Comparison of ENCODE assay signal across 25 cellular contexts in the genomic region with DNA sequence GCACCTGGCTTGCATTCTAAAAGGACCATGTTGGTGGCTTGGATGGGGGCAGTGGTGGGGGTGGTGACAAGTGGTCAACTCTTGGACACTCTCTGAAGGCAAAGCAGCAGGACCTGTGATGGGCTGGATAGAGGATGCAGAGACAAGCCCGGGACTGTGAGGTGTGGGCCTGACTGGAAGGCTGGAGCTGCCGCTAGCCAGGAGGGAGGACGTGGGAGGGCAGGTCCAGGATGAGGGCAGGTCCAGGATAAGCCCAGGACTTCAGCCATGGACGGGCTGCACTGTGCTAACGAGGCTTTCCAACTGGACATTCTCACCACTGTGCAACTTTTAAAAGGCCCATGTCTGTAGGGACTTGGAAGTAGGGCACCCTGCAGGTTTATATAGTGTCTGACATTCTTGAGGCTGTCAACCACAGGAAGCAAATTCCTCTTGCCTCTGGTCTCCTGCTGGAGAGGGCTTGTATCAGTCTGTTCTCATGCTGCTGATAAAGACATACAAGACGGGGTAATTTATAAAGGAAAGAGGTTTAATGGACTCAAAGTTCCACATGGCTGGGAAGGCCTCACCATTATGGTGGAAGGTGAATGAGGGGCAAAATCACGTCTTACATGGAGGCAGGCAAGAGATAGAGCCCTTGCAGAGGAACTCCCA. TPM values are rescaled to one million over a fixed set of nuclear protein-coding genes. Genes with fewer than 3 reads are reported as not detected.
A peak's percentile ranks its signal among the peaks of the same experiment; 100 is the strongest.
DNase-seq lines count a peak whose midpoint lies in the region; ATAC-seq and TF ChIP-seq lines count a peak whose summit lies in the region.
"Had no signal": no experiment of that assay in that cellular context is flagged by ENCODE, and none has a peak within 500 bp of the region (broad histone marks: within the 10 kb centered on the region; RNA-seq: fewer than 3 reads in every experiment).

No MANE protein-coding gene starts in this region.

- H3K9me3 Mint-ChIP-seq in mesothelial cell of epicardium = peaks cover 13% of the 10 kb centered on the region
- H3K9me3 Mint-ChIP-seq: activated CD4-positive, alpha-beta T cell treated with anti-CD3 and anti-CD28 coated beads, Interleukin-2, amount 10 ng/mL, durations not matched to agents 24 days and 14 days; naive thymus-derived CD4-positive, alpha-beta T cell; type B pancreatic cell had no signal

- BruUV-seq in HCT116 (replicated peaks; lab: Mats Ljungman, UMichigan) = TSS peak; percentile 19

- DNase-seq in HCT116 (ENCODE audit: low read depth, low spot score) (no peak), RPMI7951 (ENCODE audit: low read depth) (peak; percentile 11), glomerular visceral epithelial cell (ENCODE audit: extremely low spot score) (peak; percentile 12), renal cortical epithelial cell (ENCODE audit: low read depth) (peak; percentile 28), GDM1 (lab: John Stamatoyannopoulos, UW) (no peak), mesothelial cell of epicardium (ENCODE audit: low spot score in 2 of 2, unreplicated experiment in 2 of 2) (no peak)
- DNase-seq: activated CD4-positive, alpha-beta T cell treated with anti-CD3 and anti-CD28 coated beads, Interleukin-2, amount 10 ng/mL, durations not matched to agents 24 days and 14 days; activated CD8-positive, alpha-beta memory T cell treated with anti-CD3 and anti-CD28 coated beads, Interleukin-2, amount 50 U/mL, for 48 hours; activated gamma-delta T cell; effector CD8-positive, alpha-beta T cell; esophagus squamous epithelium; HCEC 1CT; lower lobe of right lung; naive thymus-derived CD4-positive, alpha-beta T cell; NCI-H1048; NCI-H2029; NCI-H510A; posterior cingulate gyrus; stimulated activated CD4-positive, alpha-beta T cell treated with anti-CD3 and anti-CD28 coated beads, Interleukin-2, amount 100 ng/mL, for 48 hours; stomach had no signal

- H3K36me3 ChIP-seq in HCT116 (ENCODE audit: control insufficient read depth in 1 of 2, insufficient read depth in 2 of 2, low read length in 2 of 2) = 0 out of 4 replicates have a peak, but pooled peaks cover 0 to 2% of the 10 kb centered on the region in 2 experiments

- TF ChIP-seq CTCF in HCT116 (IDR thresholded peaks at IDR 0.05 in 2 of 3, conservative IDR thresholded peaks at IDR 0.05 in 1 of 3; ENCODE audit: borderline replicate concordance in 1 of 3, insufficient read depth in 1 of 3, low read depth in 2 of 3, low read length in 2 of 3) (no peak), mesothelial cell of epicardium (IDR thresholded peaks at IDR 0.05; ENCODE audit: unreplicated experiment) (no peak)

- peaks cover 3% of the 10 kb centered on the region for H3K27me3 Mint-ChIP-seq in mesothelial cell of epicardium (ENCODE audit: low read depth)
- H3K27me3 Mint-ChIP-seq: type B pancreatic cell had no signal

- H3K4me1 ChIP-seq in HCT116 (ENCODE audit: control insufficient read depth in 1 of 2, insufficient read depth in 2 of 2, low read length in 2 of 2) = peaks cover 0 to 5% of the 10 kb centered on the region in 2 experiments; a peak in 3 of 4 replicates

- H3K27ac ChIP-seq in HCT116 (ENCODE audit: low read depth, low read length) = no peak overlapping the region
- H3K27ac ChIP-seq: esophagus squamous epithelium, lower lobe of right lung, skin epidermis, stomach had no signal

- RAD21 ChIA-PET in HCT116 (lab: Charles Lee; ENCODE audit: low non-redundant PET in 1 of 2, low total read pairs in 2 of 2, uncharacterized antibody in 2 of 2, unreplicated experiment in 2 of 2) = interaction anchor here in 1 of 2 experiments (0.7 kb wide), 1 partner anchor 50 kb away, joined by 4 read pairs; no protein-coding TSS in a partner anchor

- intact Hi-C loops in HCT116 (cut with micrococcal nuclease) = no loop called here

- H3K9me3 ChIP-seq in HCT116 (ENCODE audit: control insufficient read depth in 1 of 2, insufficient read depth in 1 of 2, low read depth in 1 of 2, low read length in 2 of 2) = no peaks in the 10 kb centered on the region; a peak in 1 of 4 replicates
- H3K9me3 ChIP-seq: esophagus squamous epithelium, lower lobe of right lung, stomach had no signal

- peaks cover 4% of the 10 kb centered on the region for H3K36me3 Mint-ChIP-seq in mesothelial cell of epicardium
- H3K36me3 Mint-ChIP-seq: type B pancreatic cell had no signal

- CTCF ChIA-PET in HCT116 (lab: Charles Lee) = no interaction called here

- H3K4me1 Mint-ChIP-seq in mesothelial cell of epicardium = peaks cover 6% of the 10 kb centered on the region

- H3K4me2 ChIP-seq in HCT116 (ENCODE audit: low read length) = no peak overlapping the region

- no peak for TF ChIP-seq POLR2A in HCT116 (IDR thresholded peaks at IDR 0.05; ENCODE audit: borderline replicate concordance, extremely low read depth, insufficient read depth, insufficient read length)

- no peak for ATAC-seq in HCT116
- ATAC-seq in GM21447 (IDR thresholded peaks at IDR 0.05; ENCODE audit: unreplicated experiment) = no peak
- ATAC-seq: naive thymus-derived CD4-positive, alpha-beta T cell; Right ventricle myocardium inferior had no signal

- H3K4me3 Mint-ChIP-seq in mesothelial cell of epicardium = no peak overlapping the region
- H3K4me3 Mint-ChIP-seq: activated CD4-positive, alpha-beta T cell treated with anti-CD3 and anti-CD28 coated beads, Interleukin-2, amount 10 ng/mL, durations not matched to agents 24 days and 14 days; naive thymus-derived CD4-positive, alpha-beta T cell; type B pancreatic cell had no signal

- H3K27ac Mint-ChIP-seq in mesothelial cell of epicardium = no peak overlapping the region
- H3K27ac Mint-ChIP-seq: activated CD4-positive, alpha-beta T cell treated with anti-CD3 and anti-CD28 coated beads, Interleukin-2, amount 10 ng/mL, durations not matched to agents 24 days and 14 days; type B pancreatic cell had no signal

- TF ChIP-seq RAD21 in HCT116 (IDR thresholded peaks at IDR 0.05; ENCODE audit: low read depth) = no peak

- no peaks in the 10 kb centered on the region for H4K20me1 ChIP-seq in HCT116 (ENCODE audit: insufficient read depth)

- no peaks in the 10 kb centered on the region for H3K9me2 ChIP-seq in HCT116 (ENCODE audit: insufficient read depth)

- H3K4me3 ChIP-seq in HCT116 (replicated peaks in 1 of 2; ENCODE audit: low read depth in 1 of 2, low read length in 2 of 2) = no peak overlapping the region
- H3K4me3 ChIP-seq: esophagus squamous epithelium, lower lobe of right lung, skin epidermis, stomach had no signal

- H3K79me2 ChIP-seq in HCT116 (ENCODE audit: insufficient read depth, low read length) = no peaks in the 10 kb centered on the region

- H3K9ac ChIP-seq in HCT116 (ENCODE audit: low read length) = no peak overlapping the region

- no peak overlapping the region for H2AFZ ChIP-seq in HCT116 (ENCODE audit: low read depth, low read length, poor library complexity, severe bottlenecking)

- H3K27me3 ChIP-seq in HCT116 (ENCODE audit: insufficient read depth, low read length) = no peaks in the 10 kb centered on the region

- POLR2A ChIA-PET in HCT116 (lab: Charles Lee) = no interaction called here

TF ChIP-seq in HCT116, 20 proteins besides CTCF, POLR2A, EP300 and RAD21 (continues in another document):
- TF ChIP-seq ZFX (IDR thresholded peaks at IDR 0.05) (no peak), ZNF274 (IDR thresholded peaks at IDR 0.05; ENCODE audit: low read depth, low read length) (no peak), REST (IDR thresholded peaks at IDR 0.05; ENCODE audit: low read depth) (no peak), EGR1 (IDR thresholded peaks at IDR 0.05; ENCODE audit: low read depth) (no peak)

RNA-seq across cellular contexts. Expression of gene C1orf167, which starts 8.3 kb away (rescaled TPM):
- total RNA-seq in HCT116 (2021; ENCODE audit: unreplicated experiment) (0.12 TPM), renal cortical epithelial cell (0.25 TPM in 1 of 2 replicates, not detected in the other), mesothelial cell of epicardium (0.18 to 0.20 TPM in 2 of 3 replicates, not detected in the other)
- polyA plus RNA-seq in HCT116 (2012) = 0.59 and 1.4 TPM in 2 replicates
- not detected in 2 replicates for total RNA-seq in RPMI7951 (2014; rRNA removed; shearing (Covaris generic))
- total RNA-seq: activated CD4-positive, alpha-beta T cell treated with anti-CD3 and anti-CD28 coated beads, Interleukin-2, amount 10 ng/mL, durations not matched to agents 24 days and 14 days; cerebellum had no signal

RNA-seq across cellular contexts. Expression of gene AGTRAP, which starts 17.7 kb away (rescaled TPM):
- total RNA-seq in HCT116 (2021; ENCODE audit: unreplicated experiment) (49.0 TPM), renal cortical epithelial cell (52.4 and 66.0 TPM in 2 replicates), mesothelial cell of epicardium (25.8 to 29.4 TPM (median 29.0 TPM) in 3 replicates)
- polyA plus RNA-seq in HCT116 (2012) = 51.9 and 61.4 TPM in 2 replicates
- total RNA-seq in RPMI7951 (2014; rRNA removed; shearing (Covaris generic)) = 53.5 and 94.5 TPM in 2 replicates

RNA-seq across cellular contexts. Expression of gene MTHFR, which starts 52.1 kb away (rescaled TPM):
- total RNA-seq in HCT116 (2021; ENCODE audit: unreplicated experiment) (20.9 TPM), renal cortical epithelial cell (11.3 and 19.8 TPM in 2 replicates), mesothelial cell of epicardium (37.7 to 39.6 TPM (median 39.2 TPM) in 3 replicates)
- 9.1 and 10.7 TPM in 2 replicates for polyA plus RNA-seq in HCT116 (2012)
- total RNA-seq in RPMI7951 (2014; rRNA removed; shearing (Covaris generic)) = 3.2 and 3.4 TPM in 2 replicates

RNA-seq across cellular contexts. Expression of gene CLCN6, which starts 52.3 kb away (rescaled TPM):
- total RNA-seq in HCT116 (2021; ENCODE audit: unreplicated experiment) (13.7 TPM), renal cortical epithelial cell (2.4 and 6.9 TPM in 2 replicates), mesothelial cell of epicardium (28.1 to 30.3 TPM (median 29.1 TPM) in 3 replicates)
- polyA plus RNA-seq in HCT116 (2012) = 5.6 and 6.3 TPM in 2 replicates
- total RNA-seq in RPMI7951 (2014; rRNA removed; shearing (Covaris generic)) = 5.5 and 6.2 TPM in 2 replicates

Comparison
In these comparisons a context has a peak if more than half of its experiments do, and no peak if none do; other contexts are left out.
1. DNase-seq: peak in RPMI7951 (single experiment), glomerular visceral epithelial cell (single experiment) and renal cortical epithelial cell (single experiment); none in HCT116 (single experiment), GDM1 (single experiment) and mesothelial cell of epicardium (0 of 2).